Comparison of ENCODE assay signal across 1 cellular context in the genomic region with DNA sequence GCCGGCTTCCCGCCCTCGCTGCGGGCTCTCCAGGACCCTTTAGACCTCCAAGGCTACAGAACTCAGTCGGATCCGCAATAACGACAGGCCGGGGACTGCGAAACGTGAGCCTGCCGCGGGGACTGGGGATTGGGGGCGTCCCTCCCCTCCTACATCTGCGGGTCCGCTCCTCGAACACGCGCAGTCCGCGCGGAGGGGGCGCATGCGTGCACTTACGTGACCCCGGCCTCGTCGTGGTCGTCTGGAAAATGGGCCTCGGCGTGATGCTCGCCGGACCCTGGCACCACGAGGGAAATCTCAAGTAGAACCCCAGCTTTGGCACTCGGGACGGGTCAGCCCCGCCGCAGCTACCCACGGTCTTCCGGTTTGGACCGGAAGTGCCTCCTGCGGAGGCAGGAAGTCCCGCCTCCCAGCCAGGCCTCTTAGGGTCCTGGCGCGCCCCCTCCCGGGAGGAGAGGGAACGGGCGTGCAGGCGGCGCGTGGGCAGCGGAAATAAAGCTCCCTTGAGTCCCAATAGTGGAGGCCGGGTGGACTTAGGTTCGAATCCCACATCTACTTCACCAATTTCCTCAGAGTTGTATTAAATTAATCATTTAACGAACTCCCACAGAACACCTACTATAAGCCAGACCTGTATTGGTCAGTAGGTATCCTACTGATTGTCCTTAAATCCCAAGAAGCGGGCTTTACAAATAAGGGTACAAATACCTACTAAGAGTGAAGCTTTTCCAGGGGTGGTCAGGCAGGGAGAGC.
TF ChIP-seq lines count a peak whose summit lies in the region.

A gene with protein sequence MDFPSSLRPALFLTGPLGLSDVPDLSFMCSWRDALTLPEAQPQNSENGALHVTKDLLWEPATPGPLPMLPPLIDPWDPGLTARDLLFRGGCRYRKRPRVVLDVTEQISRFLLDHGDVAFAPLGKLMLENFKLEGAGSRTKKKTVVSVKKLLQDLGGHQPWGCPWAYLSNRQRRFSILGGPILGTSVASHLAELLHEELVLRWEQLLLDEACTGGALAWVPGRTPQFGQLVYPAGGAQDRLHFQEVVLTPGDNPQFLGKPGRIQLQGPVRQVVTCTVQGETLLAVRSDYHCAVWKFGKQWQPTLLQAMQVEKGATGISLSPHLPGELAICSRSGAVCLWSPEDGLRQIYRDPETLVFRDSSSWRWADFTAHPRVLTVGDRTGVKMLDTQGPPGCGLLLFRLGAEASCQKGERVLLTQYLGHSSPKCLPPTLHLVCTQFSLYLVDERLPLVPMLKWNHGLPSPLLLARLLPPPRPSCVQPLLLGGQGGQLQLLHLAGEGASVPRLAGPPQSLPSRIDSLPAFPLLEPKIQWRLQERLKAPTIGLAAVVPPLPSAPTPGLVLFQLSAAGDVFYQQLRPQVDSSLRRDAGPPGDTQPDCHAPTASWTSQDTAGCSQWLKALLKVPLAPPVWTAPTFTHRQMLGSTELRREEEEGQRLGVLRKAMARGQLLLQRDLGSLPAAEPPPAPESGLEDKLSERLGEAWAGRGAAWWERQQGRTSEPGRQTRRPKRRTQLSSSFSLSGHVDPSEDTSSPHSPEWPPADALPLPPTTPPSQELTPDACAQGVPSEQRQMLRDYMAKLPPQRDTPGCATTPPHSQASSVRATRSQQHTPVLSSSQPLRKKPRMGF (minus strand): TSS at position 373 of the 753 bp plus-strand sequence. CDS start 2,069 bp downstream, outside the sequence.

TF ChIP-seq in HepG2, 621 proteins besides CTCF, POLR2A, EP300 and RAD21 (continued from another document and continues in another):
- TF ChIP-seq, protein P1, sequence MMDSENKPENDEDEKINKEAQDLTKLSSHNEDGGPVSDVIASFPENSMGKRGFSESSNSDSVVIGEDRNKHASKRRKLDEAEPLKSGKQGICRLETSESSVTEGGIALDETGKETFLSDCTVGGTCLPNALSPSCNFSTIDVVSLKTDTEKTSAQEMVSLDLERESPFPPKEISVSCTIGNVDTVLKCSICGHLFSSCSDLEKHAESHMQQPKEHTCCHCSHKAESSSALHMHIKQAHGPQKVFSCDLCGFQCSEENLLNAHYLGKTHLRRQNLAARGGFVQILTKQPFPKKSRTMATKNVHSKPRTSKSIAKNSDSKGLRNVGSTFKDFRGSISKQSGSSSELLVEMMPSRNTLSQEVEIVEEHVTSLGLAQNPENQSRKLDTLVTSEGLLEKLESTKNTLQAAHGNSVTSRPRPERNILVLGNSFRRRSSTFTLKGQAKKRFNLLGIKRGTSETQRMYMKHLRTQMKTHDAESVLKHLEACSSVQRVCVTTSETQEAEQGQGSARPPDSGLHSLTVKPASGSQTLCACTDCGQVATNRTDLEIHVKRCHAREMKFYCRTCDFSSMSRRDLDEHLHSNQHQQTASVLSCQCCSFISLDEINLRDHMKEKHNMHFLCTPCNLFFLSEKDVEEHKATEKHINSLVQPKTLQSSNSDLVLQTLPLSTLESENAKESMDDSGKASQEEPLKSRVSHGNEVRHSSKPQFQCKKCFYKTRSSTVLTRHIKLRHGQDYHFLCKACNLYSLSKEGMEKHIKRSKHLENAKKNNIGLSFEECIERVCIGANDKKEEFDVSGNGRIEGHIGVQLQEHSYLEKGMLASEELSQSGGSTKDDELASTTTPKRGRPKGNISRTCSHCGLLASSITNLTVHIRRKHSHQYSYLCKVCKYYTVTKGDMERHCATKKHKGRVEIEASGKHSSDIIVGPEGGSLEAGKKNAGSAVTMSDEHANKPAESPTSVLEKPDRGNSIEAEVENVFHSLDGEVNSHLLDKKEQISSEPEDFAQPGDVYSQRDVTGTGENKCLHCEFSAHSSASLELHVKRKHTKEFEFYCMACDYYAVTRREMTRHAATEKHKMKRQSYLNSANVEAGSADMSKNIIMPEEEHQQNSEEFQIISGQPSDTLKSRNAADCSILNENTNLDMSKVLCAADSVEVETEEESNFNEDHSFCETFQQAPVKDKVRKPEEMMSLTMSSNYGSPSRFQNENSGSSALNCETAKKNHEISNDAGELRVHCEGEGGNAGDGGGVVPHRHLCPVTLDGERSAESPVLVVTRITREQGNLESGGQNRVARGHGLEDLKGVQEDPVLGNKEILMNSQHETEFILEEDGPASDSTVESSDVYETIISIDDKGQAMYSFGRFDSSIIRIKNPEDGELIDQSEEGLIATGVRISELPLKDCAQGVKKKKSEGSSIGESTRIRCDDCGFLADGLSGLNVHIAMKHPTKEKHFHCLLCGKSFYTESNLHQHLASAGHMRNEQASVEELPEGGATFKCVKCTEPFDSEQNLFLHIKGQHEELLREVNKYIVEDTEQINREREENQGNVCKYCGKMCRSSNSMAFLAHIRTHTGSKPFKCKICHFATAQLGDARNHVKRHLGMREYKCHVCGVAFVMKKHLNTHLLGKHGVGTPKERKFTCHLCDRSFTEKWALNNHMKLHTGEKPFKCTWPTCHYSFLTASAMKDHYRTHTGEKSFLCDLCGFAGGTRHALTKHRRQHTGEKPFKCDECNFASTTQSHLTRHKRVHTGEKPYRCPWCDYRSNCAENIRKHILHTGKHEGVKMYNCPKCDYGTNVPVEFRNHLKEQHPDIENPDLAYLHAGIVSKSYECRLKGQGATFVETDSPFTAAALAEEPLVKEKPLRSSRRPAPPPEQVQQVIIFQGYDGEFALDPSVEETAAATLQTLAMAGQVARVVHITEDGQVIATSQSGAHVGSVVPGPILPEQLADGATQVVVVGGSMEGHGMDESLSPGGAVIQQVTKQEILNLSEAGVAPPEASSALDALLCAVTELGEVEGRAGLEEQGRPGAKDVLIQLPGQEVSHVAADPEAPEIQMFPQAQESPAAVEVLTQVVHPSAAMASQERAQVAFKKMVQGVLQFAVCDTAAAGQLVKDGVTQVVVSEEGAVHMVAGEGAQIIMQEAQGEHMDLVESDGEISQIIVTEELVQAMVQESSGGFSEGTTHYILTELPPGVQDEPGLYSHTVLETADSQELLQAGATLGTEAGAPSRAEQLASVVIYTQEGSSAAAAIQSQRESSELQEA (CRISPR knock-in tag; IDR thresholded peaks at IDR 0.05; ENCODE audit: not compliant biosample characterization) = peak; percentile 24
- TF ChIP-seq, protein P2, sequence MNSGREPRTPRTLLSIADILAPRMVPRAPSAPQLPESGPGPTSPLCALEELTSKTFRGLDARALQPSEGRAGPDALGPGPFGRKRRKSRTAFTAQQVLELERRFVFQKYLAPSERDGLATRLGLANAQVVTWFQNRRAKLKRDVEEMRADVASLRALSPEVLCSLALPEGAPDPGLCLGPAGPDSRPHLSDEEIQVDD (CRISPR knock-in tag; IDR thresholded peaks at IDR 0.05; ENCODE audit: borderline replicate concordance) = no peak
- TF ChIP-seq, protein P3, sequence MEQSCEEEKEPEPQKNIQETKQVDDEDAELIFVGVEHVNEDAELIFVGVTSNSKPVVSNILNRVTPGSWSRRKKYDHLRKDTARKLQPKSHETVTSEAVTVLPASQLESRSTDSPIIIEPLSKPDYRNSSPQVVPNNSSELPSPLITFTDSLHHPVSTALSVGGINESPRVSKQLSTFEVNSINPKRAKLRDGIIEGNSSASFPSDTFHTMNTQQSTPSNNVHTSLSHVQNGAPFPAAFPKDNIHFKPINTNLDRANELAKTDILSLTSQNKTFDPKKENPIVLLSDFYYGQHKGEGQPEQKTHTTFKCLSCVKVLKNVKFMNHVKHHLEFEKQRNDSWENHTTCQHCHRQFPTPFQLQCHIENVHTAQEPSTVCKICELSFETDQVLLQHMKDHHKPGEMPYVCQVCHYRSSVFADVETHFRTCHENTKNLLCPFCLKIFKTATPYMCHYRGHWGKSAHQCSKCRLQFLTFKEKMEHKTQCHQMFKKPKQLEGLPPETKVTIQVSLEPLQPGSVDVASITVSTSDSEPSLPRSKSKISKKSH (CRISPR knock-in tag; IDR thresholded peaks at IDR 0.05; ENCODE audit: borderline replicate concordance) = no peak; the same call in none of the 2 replicates
- TF ChIP-seq ZNF10 (CRISPR knock-in tag; IDR thresholded peaks at IDR 0.05; ENCODE audit: borderline replicate concordance, low read depth) = no peak
- TF ChIP-seq, protein P4, sequence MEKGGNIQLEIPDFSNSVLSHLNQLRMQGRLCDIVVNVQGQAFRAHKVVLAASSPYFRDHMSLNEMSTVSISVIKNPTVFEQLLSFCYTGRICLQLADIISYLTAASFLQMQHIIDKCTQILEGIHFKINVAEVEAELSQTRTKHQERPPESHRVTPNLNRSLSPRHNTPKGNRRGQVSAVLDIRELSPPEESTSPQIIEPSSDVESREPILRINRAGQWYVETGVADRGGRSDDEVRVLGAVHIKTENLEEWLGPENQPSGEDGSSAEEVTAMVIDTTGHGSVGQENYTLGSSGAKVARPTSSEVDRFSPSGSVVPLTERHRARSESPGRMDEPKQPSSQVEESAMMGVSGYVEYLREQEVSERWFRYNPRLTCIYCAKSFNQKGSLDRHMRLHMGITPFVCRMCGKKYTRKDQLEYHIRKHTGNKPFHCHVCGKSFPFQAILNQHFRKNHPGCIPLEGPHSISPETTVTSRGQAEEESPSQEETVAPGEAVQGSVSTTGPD (CRISPR knock-in tag; IDR thresholded peaks at IDR 0.05) = peak; percentile 79; the same call in 1 of the 2 replicates
- TF ChIP-seq, protein P5, sequence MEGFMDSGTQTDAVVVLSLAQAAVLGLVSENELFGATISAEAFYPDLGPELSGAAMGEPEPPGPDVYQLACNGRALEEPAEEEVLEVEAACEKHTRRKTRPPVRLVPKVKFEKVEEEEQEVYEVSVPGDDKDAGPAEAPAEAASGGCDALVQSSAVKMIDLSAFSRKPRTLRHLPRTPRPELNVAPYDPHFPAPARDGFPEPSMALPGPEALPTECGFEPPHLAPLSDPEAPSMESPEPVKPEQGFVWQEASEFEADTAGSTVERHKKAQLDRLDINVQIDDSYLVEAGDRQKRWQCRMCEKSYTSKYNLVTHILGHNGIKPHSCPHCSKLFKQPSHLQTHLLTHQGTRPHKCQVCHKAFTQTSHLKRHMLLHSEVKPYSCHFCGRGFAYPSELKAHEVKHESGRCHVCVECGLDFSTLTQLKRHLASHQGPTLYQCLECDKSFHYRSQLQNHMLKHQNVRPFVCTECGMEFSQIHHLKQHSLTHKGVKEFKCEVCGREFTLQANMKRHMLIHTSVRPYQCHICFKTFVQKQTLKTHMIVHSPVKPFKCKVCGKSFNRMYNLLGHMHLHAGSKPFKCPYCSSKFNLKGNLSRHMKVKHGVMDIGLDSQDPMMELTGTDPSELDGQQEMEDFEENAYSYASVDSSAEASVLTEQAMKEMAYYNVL (CRISPR knock-in tag; IDR thresholded peaks at IDR 0.05; ENCODE audit: borderline replicate concordance) = peak; percentile 91
- peak; percentile 80 for TF ChIP-seq ETV6 (CRISPR knock-in tag; conservative IDR thresholded peaks at IDR 0.05)
- no peak for TF ChIP-seq MED8 (CRISPR knock-in tag; IDR thresholded peaks at IDR 0.05; ENCODE audit: insufficient replicate concordance)
- TF ChIP-seq RAD51 (IDR thresholded peaks at IDR 0.05; ENCODE audit: borderline replicate concordance) = no peak
- peak; percentile 53 for TF ChIP-seq AGO2 (optimal IDR thresholded peaks at IDR 0.05; ENCODE audit: low read depth, low read length)
- TF ChIP-seq ZNF652 (CRISPR knock-in tag; IDR thresholded peaks at IDR 0.05; ENCODE audit: borderline replicate concordance, low read depth) = no peak
- TF ChIP-seq, protein P6, sequence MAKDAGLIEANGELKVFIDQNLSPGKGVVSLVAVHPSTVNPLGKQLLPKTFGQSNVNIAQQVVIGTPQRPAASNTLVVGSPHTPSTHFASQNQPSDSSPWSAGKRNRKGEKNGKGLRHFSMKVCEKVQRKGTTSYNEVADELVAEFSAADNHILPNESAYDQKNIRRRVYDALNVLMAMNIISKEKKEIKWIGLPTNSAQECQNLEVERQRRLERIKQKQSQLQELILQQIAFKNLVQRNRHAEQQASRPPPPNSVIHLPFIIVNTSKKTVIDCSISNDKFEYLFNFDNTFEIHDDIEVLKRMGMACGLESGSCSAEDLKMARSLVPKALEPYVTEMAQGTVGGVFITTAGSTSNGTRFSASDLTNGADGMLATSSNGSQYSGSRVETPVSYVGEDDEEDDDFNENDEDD (CRISPR knock-in tag; IDR thresholded peaks at IDR 0.05; ENCODE audit: borderline replicate concordance) = peak; percentile 63; the same call in 1 of the 2 replicates
- peak; percentile 87 for TF ChIP-seq SRY (CRISPR knock-in tag; IDR thresholded peaks at IDR 0.05)
- TF ChIP-seq, protein P7, sequence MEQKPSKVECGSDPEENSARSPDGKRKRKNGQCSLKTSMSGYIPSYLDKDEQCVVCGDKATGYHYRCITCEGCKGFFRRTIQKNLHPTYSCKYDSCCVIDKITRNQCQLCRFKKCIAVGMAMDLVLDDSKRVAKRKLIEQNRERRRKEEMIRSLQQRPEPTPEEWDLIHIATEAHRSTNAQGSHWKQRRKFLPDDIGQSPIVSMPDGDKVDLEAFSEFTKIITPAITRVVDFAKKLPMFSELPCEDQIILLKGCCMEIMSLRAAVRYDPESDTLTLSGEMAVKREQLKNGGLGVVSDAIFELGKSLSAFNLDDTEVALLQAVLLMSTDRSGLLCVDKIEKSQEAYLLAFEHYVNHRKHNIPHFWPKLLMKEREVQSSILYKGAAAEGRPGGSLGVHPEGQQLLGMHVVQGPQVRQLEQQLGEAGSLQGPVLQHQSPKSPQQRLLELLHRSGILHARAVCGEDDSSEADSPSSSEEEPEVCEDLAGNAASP (CRISPR knock-in tag; IDR thresholded peaks at IDR 0.05; ENCODE audit: borderline replicate concordance) = peak; percentile 76
- no peak; the same call in 1 of the 2 replicates for TF ChIP-seq ARNTL (CRISPR knock-in tag; IDR thresholded peaks at IDR 0.05)
- no peak for TF ChIP-seq MAFK (conservative IDR thresholded peaks at IDR 0.05 in 1 of 2, IDR thresholded peaks at IDR 0.05 in 1 of 2; ENCODE audit: low read length in 2 of 2)
- TF ChIP-seq ZNF543 (CRISPR knock-in tag; IDR thresholded peaks at IDR 0.05) = 0 out of 2 replicates have a peak, but pooled peaks have one; percentile 33
- no peak for TF ChIP-seq DPF2 (CRISPR knock-in tag; IDR thresholded peaks at IDR 0.05; ENCODE audit: borderline replicate concordance, low read depth)
- TF ChIP-seq ZBTB42 (CRISPR knock-in tag; IDR thresholded peaks at IDR 0.05) = no peak
- peak; percentile 42; the same call in 1 of the 2 replicates for TF ChIP-seq WIZ (CRISPR knock-in tag; IDR thresholded peaks at IDR 0.05)
- no peak for TF ChIP-seq ONECUT2 (CRISPR knock-in tag; IDR thresholded peaks at IDR 0.05)
- peak; percentile 67 for TF ChIP-seq SMYD3 (CRISPR knock-in tag; IDR thresholded peaks at IDR 0.05)
- TF ChIP-seq RARA (CRISPR knock-in tag; IDR thresholded peaks at IDR 0.05) = peak; percentile 25; the same call in 1 of the 2 replicates
- TF ChIP-seq U2AF1 (optimal IDR thresholded peaks at IDR 0.05; ENCODE audit: low read depth, low read length) = no peak
- TF ChIP-seq ZNF570 (CRISPR knock-in tag; IDR thresholded peaks at IDR 0.05; ENCODE audit: borderline replicate concordance) = no peak
- TF ChIP-seq ASH2L (IDR thresholded peaks at IDR 0.05; ENCODE audit: insufficient read length, low read depth, low read length) = peak; percentile 97
- TF ChIP-seq NKX3-1 (CRISPR knock-in tag; IDR thresholded peaks at IDR 0.05) = peak; percentile 81; the same call in 1 of the 2 replicates
- peak; percentile 69; the same call in 1 of the 2 replicates for TF ChIP-seq ZSCAN9 (CRISPR knock-in tag; IDR thresholded peaks at IDR 0.05; ENCODE audit: borderline replicate concordance)
- TF ChIP-seq ATAD3A (CRISPR knock-in tag; IDR thresholded peaks at IDR 0.05) = no peak
- peak; percentile 26; the same call in 1 of the 2 replicates for TF ChIP-seq FOSL1 (CRISPR knock-in tag; IDR thresholded peaks at IDR 0.05; ENCODE audit: borderline replicate concordance)
- no peak for TF ChIP-seq FOXO1 (CRISPR knock-in tag; IDR thresholded peaks at IDR 0.05)
- TF ChIP-seq BHLHE40 (IDR thresholded peaks at IDR 0.05; ENCODE audit: low read length) = peak; percentile 54; the same call in 1 of the 2 replicates
